ENCODE assay signal across 10 cellular contexts in the genomic region with DNA sequence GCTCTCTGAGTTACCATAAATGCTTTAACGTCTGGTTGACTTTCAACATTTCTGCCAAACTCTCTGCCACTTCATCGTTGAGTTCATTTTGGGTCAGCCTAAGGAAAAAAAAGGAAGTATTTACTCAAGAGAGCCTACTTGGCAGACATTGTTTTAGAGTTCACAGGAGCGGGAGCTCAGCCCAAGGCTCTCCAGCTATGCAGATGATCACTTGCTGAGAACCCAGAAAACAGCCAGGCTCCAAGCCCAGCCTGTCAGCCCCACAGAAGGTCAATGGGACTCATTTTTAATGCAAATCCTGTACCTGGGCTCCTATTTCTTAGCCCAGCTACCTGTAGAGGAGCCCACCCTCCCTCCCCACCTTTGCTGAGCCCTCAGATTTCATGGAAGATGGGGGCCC. TPM values are rescaled to one million over a fixed set of nuclear protein-coding genes. Genes with fewer than 3 reads are reported as not detected.
DNase-seq lines count a peak whose midpoint lies in the region; ATAC-seq and TF ChIP-seq lines count a peak whose summit lies in the region.
"Had no signal": no experiment of that assay in that cellular context is flagged by ENCODE, and none has a peak within 500 bp of the region (broad histone marks: within the 10 kb centered on the region; RNA-seq: fewer than 3 reads in every experiment).

No MANE protein-coding gene starts in this region.

- H3K9me3 ChIP-seq in NT2/D1 (ENCODE audit: insufficient read depth, low read length) = peaks cover 4% of the 10 kb centered on the region; the same call in 1 of the 2 replicates
- no peaks in the 10 kb centered on the region for H3K9me3 ChIP-seq in osteoblast (ENCODE audit: low read depth, low read length)
- no peaks in the 10 kb centered on the region for H3K9me3 ChIP-seq in trophoblast cell (ENCODE audit: insufficient read depth, low read depth, low read length)
- H3K9me3 ChIP-seq: HAP-1 had no signal

- no peaks in the 10 kb centered on the region for H4K20me1 ChIP-seq in osteoblast (ENCODE audit: insufficient read depth, low read length)

- peak; percentile 84 to 89 for DNase-seq in AML-193 (lab: John Stamatoyannopoulos, UW)
- peak; percentile 50 for DNase-seq in NT2/D1 (ENCODE audit: low read depth, low spot score)
- peak; percentile 76 for DNase-seq in fibroblast of the conjunctiva (ENCODE audit: low read depth)
- peak; percentile 95 for DNase-seq in osteoblast (ENCODE audit: insufficient read length, low spot score, missing footprints)
- DNase-seq in activated gamma-delta T cell (lab: John Stamatoyannopoulos, UW) = no peak
- DNase-seq in trophoblast cell = no peak
- DNase-seq in NCI-H2227 (lab: John Stamatoyannopoulos, UW; ENCODE audit: unreplicated experiment) = no peak
- DNase-seq: mammary epithelial cell had no signal

- no peak overlapping the region for H3K9ac ChIP-seq in NT2/D1 (ENCODE audit: insufficient read length, low read depth)
- no peak overlapping the region for H3K9ac ChIP-seq in trophoblast cell (ENCODE audit: low read length)

- H2BK12ac ChIP-seq in trophoblast cell (ENCODE audit: low read length) = no peak overlapping the region

- H3K4me3 ChIP-seq in NT2/D1 (ENCODE audit: insufficient read length, low read depth) (no peak overlapping the region), osteoblast (ENCODE audit: insufficient read depth, low read length) (no peak overlapping the region), trophoblast cell (ENCODE audit: low read depth, low read length) (no peak overlapping the region)
- H3K4me3 ChIP-seq: HAP-1 had no signal

- no peaks in the 10 kb centered on the region for H3K79me2 ChIP-seq in osteoblast (ENCODE audit: insufficient read depth, low read length)
- no peaks in the 10 kb centered on the region for H3K79me2 ChIP-seq in trophoblast cell (ENCODE audit: control insufficient read depth, insufficient read depth, low read length, poor library complexity)

- no peak overlapping the region for H2BK5ac ChIP-seq in trophoblast cell (ENCODE audit: low read depth, low read length, poor library complexity)

- H4K12ac ChIP-seq in trophoblast cell (ENCODE audit: low read depth, low read length) = no peak overlapping the region

- H2AK5ac ChIP-seq in trophoblast cell (ENCODE audit: low read length) = no peak overlapping the region

- H3K27ac ChIP-seq in osteoblast (ENCODE audit: low read depth, low read length) = peak overlapping the region; percentile 61
- no peak overlapping the region for H3K27ac ChIP-seq in trophoblast cell (ENCODE audit: low read depth, low read length)

- no peak overlapping the region for H4K8ac ChIP-seq in trophoblast cell (ENCODE audit: low read depth, low read length)

- H3K23ac ChIP-seq in trophoblast cell (ENCODE audit: low read length) = no peak overlapping the region

- no peak overlapping the region for H2AFZ ChIP-seq in osteoblast (ENCODE audit: low read length)
- H2AFZ ChIP-seq in trophoblast cell (ENCODE audit: insufficient read depth, low read length, poor library complexity) = no peak overlapping the region

- H3K4me1 ChIP-seq in NT2/D1 (ENCODE audit: insufficient read depth, insufficient read length) (peaks cover 2% of the 10 kb centered on the region), osteoblast (ENCODE audit: insufficient read depth, low read length) (peaks cover 25% of the 10 kb centered on the region), trophoblast cell (ENCODE audit: control insufficient read depth in 1 of 2, insufficient read depth in 2 of 2, low read length in 2 of 2) (no peaks in the 10 kb centered on the region)
- H3K4me1 ChIP-seq: HAP-1 had no signal

- ATAC-seq in GM18519 (IDR thresholded peaks at IDR 0.05; ENCODE audit: low FRiP score, unreplicated experiment) = no peak

- H3K18ac ChIP-seq in trophoblast cell (ENCODE audit: low read length) = no peak overlapping the region

- no peak overlapping the region for H3K14ac ChIP-seq in trophoblast cell (ENCODE audit: low read length)

- H3K79me1 ChIP-seq in trophoblast cell (ENCODE audit: low read length) = no peaks in the 10 kb centered on the region

- H3K4me2 ChIP-seq in osteoblast (ENCODE audit: insufficient read depth, low read length) = no peak overlapping the region
- H3K4me2 ChIP-seq in trophoblast cell (ENCODE audit: low read length) = no peak overlapping the region

- H4K91ac ChIP-seq in trophoblast cell (ENCODE audit: low read depth, low read length) = no peak overlapping the region

- no peak overlapping the region for H3K4ac ChIP-seq in trophoblast cell (ENCODE audit: low read depth, low read length)

- WGBS in trophoblast cell (ENCODE audit: extremely low coverage, insufficient coverage, insufficient read length) = no CpG with 5 or more reads among the region's 3 CpGs

- H3K27me3 ChIP-seq in NT2/D1 (ENCODE audit: insufficient read depth, insufficient read length) = no peaks in the 10 kb centered on the region
- H3K27me3 ChIP-seq in osteoblast (ENCODE audit: insufficient read depth, low read length) = no peaks in the 10 kb centered on the region
- H3K27me3 ChIP-seq in trophoblast cell (ENCODE audit: insufficient read depth, low read length) = no peaks in the 10 kb centered on the region

- no peak overlapping the region for H2BK120ac ChIP-seq in trophoblast cell (ENCODE audit: insufficient read depth, low read length, poor library complexity)

- peaks cover 65% of the 10 kb centered on the region for H3K36me3 ChIP-seq in NT2/D1 (ENCODE audit: insufficient read depth, insufficient read length, low read length)
- H3K36me3 ChIP-seq in osteoblast (ENCODE audit: insufficient read depth, low read length) = peaks cover 23% of the 10 kb centered on the region
- H3K36me3 ChIP-seq in trophoblast cell (ENCODE audit: control insufficient read depth in 1 of 2, insufficient read depth in 2 of 2, low read length in 2 of 2) = peaks cover 16 to 25% of the 10 kb centered on the region in 2 experiments

- TF ChIP-seq CTCF in osteoblast (IDR thresholded peaks at IDR 0.05; ENCODE audit: extremely low read depth, low read depth, low read length) = no peak

RNA-seq across cellular contexts. Expression of a gene that starts 45.5 kb away (rescaled TPM):
- total RNA-seq in osteoblast = 7.6 and 7.7 TPM in 2 replicates
- 8.0 and 8.5 TPM in 2 replicates for polyA plus RNA-seq in trophoblast cell (2013)

Comparison
In these comparisons a context has a peak if more than half of its experiments do, and no peak if none do; other contexts are left out.
1. DNase-seq: peak in AML-193 (2 of 2), NT2/D1 (single experiment), fibroblast of the conjunctiva (single experiment) and osteoblast (single experiment); none in activated gamma-delta T cell (single experiment), trophoblast cell (0 of 2) and NCI-H2227 (single experiment).